ENCODE assay signal across 16 cellular contexts in genomic region chr7:45129181-45129800, GRCh38. TPM values are rescaled to one million over a fixed set of nuclear protein-coding genes. Genes with fewer than 3 reads are reported as not detected.
DNase-seq lines count a peak whose midpoint lies in the region; ATAC-seq and TF ChIP-seq lines count a peak whose summit lies in the region.
"Had no signal": no experiment of that assay in that cellular context is flagged by ENCODE, and none has a peak within 500 bp of the region (broad histone marks: within the 10 kb centered on the region; RNA-seq: fewer than 3 reads in every experiment).

No MANE protein-coding gene starts in this region.

- no peaks in the 10 kb centered on the region for H3K9me3 ChIP-seq in HEK293 (ENCODE audit: control insufficient read depth, insufficient read depth, low read depth, low read length)
- H3K9me3 ChIP-seq in WERI-Rb-1 (ENCODE audit: severe bottlenecking), result no peaks in the 10 kb centered on the region
- no peaks in the 10 kb centered on the region for H3K9me3 ChIP-seq in thyroid gland

- no peaks in the 10 kb centered on the region for H3K9me3 Mint-ChIP-seq in stimulated activated effector memory CD8-positive, alpha-beta T cell treated with anti-CD3 and anti-CD28 coated beads, Interleukin-12 subunit alpha, Interleukin-12 subunit beta, amount 100 ng/mL, for 72 hours
- H3K9me3 Mint-ChIP-seq: CD4-positive, alpha-beta memory T cell had no signal

- no peak overlapping the region for H3K4me3 Mint-ChIP-seq in stimulated activated effector memory CD8-positive, alpha-beta T cell treated with anti-CD3 and anti-CD28 coated beads, Interleukin-12 subunit alpha, Interleukin-12 subunit beta, amount 100 ng/mL, for 72 hours
- H3K4me3 Mint-ChIP-seq: B cell; CD4-positive, alpha-beta memory T cell had no signal

- DNase-seq in WERI-Rb-1 (no peak), foreskin melanocyte (peak; percentile 18), AG08395 (ENCODE audit: low spot score) (no peak), thyroid gland (no peak)
- DNase-seq in stimulated activated effector memory CD8-positive, alpha-beta T cell treated with anti-CD3 and anti-CD28 coated beads, Interleukin-12 subunit alpha, Interleukin-12 subunit beta, amount 100 ng/mL, for 72 hours (ENCODE audit: low spot score in 2 of 2), result no peak
- DNase-seq: Calu3; CD4-positive, alpha-beta memory T cell; DMS79; GM23248; NCI-H187; NCI-H526 treated with DMSO at 0.1 percent for 48 hours; OCI-M1 had no signal

- ATAC-seq in stimulated activated effector memory CD8-positive, alpha-beta T cell treated with anti-CD3 and anti-CD28 coated beads, Interleukin-12 subunit alpha, Interleukin-12 subunit beta, amount 100 ng/mL, for 72 hours, result no peak
- ATAC-seq in GM19452 (IDR thresholded peaks at IDR 0.05; ENCODE audit: unreplicated experiment), result no peak

- no peaks in the 10 kb centered on the region for H3K36me3 Mint-ChIP-seq in stimulated activated effector memory CD8-positive, alpha-beta T cell treated with anti-CD3 and anti-CD28 coated beads, Interleukin-12 subunit alpha, Interleukin-12 subunit beta, amount 100 ng/mL, for 72 hours
- H3K36me3 Mint-ChIP-seq: CD4-positive, alpha-beta memory T cell had no signal

- peak overlapping the region; percentile 84 for H3K27ac Mint-ChIP-seq in stimulated activated effector memory CD8-positive, alpha-beta T cell treated with anti-CD3 and anti-CD28 coated beads, Interleukin-12 subunit alpha, Interleukin-12 subunit beta, amount 100 ng/mL, for 72 hours

- CTCF ChIA-PET in HEK293 (lab: Yijun Ruan, JAX), result no interaction called here

- no peaks in the 10 kb centered on the region for H3K4me1 ChIP-seq in HEK293 (ENCODE audit: control insufficient read depth, insufficient read depth, low read length)
- H3K4me1 ChIP-seq in thyroid gland, result no peaks in the 10 kb centered on the region

- WGBS in thyroid gland, 2 donors, result 77 to 83% methylated on average over 15 of the region's 15 CpGs

- POLR2A ChIA-PET in HEK293 (lab: Yijun Ruan, JAX), result no interaction called here

- H3K36me3 ChIP-seq in HEK293 (ENCODE audit: control insufficient read depth in 2 of 2, insufficient read depth in 1 of 2, low read length in 2 of 2), result no peaks in the 10 kb centered on the region
- H3K36me3 ChIP-seq in WERI-Rb-1, result no peaks in the 10 kb centered on the region
- no peaks in the 10 kb centered on the region for H3K36me3 ChIP-seq in thyroid gland

- intact Hi-C loops in thyroid gland (cut with DNase I), result no loop called here

- TF ChIP-seq POLR2A in thyroid gland (IDR thresholded peaks at IDR 0.05), result no peak

- TF ChIP-seq CTCF in HEK293 (tag by site-specific recombination; IDR thresholded peaks at IDR 0.05), result no peak
- peak; percentile 8; the same call in 1 of the 2 replicates for TF ChIP-seq CTCF in WERI-Rb-1 (IDR thresholded peaks at IDR 0.05; ENCODE audit: low read depth, low read length)
- TF ChIP-seq CTCF in thyroid gland (IDR thresholded peaks at IDR 0.05), result no peak

- H3K27me3 ChIP-seq in WERI-Rb-1 (ENCODE audit: insufficient read depth, low read depth, severe bottlenecking) (no peaks in the 10 kb centered on the region), thyroid gland (no peaks in the 10 kb centered on the region)

- no peaks in the 10 kb centered on the region for H3K4me1 Mint-ChIP-seq in stimulated activated effector memory CD8-positive, alpha-beta T cell treated with anti-CD3 and anti-CD28 coated beads, Interleukin-12 subunit alpha, Interleukin-12 subunit beta, amount 100 ng/mL, for 72 hours
- H3K4me1 Mint-ChIP-seq: B cell had no signal

- H3K4me3 ChIP-seq in HEK293 (ENCODE audit: low read depth, low read length) (no peak overlapping the region), WERI-Rb-1 (ENCODE audit: low read depth, low read length) (no peak overlapping the region), thyroid gland (replicated peaks in 1 of 3) (no peak overlapping the region)
- H3K4me3 ChIP-seq: GM23248 had no signal

- H3K27ac ChIP-seq in HEK293 (ENCODE audit: extremely low read depth, low read depth, low read length) (no peak overlapping the region), WERI-Rb-1 (no peak overlapping the region), thyroid gland (no peak overlapping the region)
- H3K27ac ChIP-seq: GM23248 had no signal

TF ChIP-seq in HEK293, 187 proteins besides CTCF, POLR2A, EP300 and RAD21:
- TF ChIP-seq ZNF416 (tag by site-specific recombination; IDR thresholded peaks at IDR 0.05) (no peak), SCRT2 (tag by site-specific recombination; IDR thresholded peaks at IDR 0.05) (peak; percentile 76), PRDM10 (tag by site-specific recombination; IDR thresholded peaks at IDR 0.05) (no peak), ZBTB11 (tag by site-specific recombination; conservative IDR thresholded peaks at IDR 0.05; ENCODE audit: low read depth) (no peak)

RNA-seq across cellular contexts. Expression of gene TBRG4, which starts 17.8 kb away (rescaled TPM):
- 10 to 100 TPM; 40.0 to 57.6 (median 49.3) TPM for total RNA-seq in thyroid gland

RNA-seq across cellular contexts. Expression of gene RAMP3, which starts 28.3 kb away (rescaled TPM):
- 100 to 1,000 TPM in 1 of 4 donors, 10 to 100 TPM in 3; 40.1 to 145 (median 73.1) TPM for total RNA-seq in thyroid gland
- total RNA-seq: B cell; Calu3; CD4-positive, alpha-beta memory T cell; GM23248; LHCN-M2 had no signal

RNA-seq across cellular contexts. Expression of gene NACAD, which starts 40.5 kb away (rescaled TPM):
- total RNA-seq in thyroid gland, result 1 to 10 TPM in 2 of 4 donors, under 1 TPM in 2; 0.54 to 2.3 (median 0.88) TPM
- total RNA-seq: CD4-positive, alpha-beta memory T cell had no signal
